In the genomic region with DNA sequence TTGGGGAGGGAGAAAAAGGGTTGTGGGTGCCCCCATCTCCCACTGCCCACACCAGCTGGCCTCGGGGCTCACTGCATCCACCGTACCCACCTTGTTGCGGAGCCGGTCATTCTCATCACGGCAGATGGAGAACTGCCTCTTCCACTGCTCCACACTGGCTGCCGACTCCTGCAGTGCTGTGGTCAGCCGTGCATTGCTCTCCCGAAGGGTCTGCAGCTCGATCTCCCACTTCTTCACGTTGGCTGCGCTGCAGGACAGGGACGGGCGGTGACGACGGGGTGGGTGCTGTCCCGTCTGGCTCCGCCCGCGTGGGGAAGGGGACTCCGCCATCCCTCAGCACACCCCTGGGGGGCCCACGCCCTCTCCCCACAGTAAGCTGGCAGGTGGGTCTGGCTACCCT, we compare ENCODE assay signal across 17 cellular contexts. TPM values are rescaled to one million over a fixed set of nuclear protein-coding genes. Genes with fewer than 3 reads are reported as not detected.
DNase-seq lines count a peak whose midpoint lies in the region; ATAC-seq and TF ChIP-seq lines count a peak whose summit lies in the region.
"Had no signal": no experiment of that assay in that cellular context is flagged by ENCODE, and none has a peak within 500 bp of the region (broad histone marks: within the 10 kb centered on the region; RNA-seq: fewer than 3 reads in every experiment).

No MANE protein-coding gene starts in this region.

- intact Hi-C loops in activated CD4-positive, alpha-beta memory T cell treated with anti-CD3 and anti-CD28 coated beads for 36 hours (cut with micrococcal nuclease), result no loop called here

- no peak for TF ChIP-seq CTCF in osteocyte (IDR thresholded peaks at IDR 0.05)
- TF ChIP-seq CTCF in type B pancreatic cell (conservative IDR thresholded peaks at IDR 0.05), result no peak

- peak; percentile 53 for ATAC-seq in stimulated activated naive CD8-positive, alpha-beta T cell treated with anti-CD3 and anti-CD28 coated beads, Interleukin-15, amount 100 ng/mL, for 72 hours
- ATAC-seq in stimulated activated naive CD8-positive, alpha-beta T cell treated with anti-CD3 and anti-CD28 coated beads, Interleukin-15, Interleukin-2, amounts not matched to agents 100 U/mL and 50 U/mL, for 24 hours, result no peak
- ATAC-seq: A549 had no signal

- no peak overlapping the region for H3K27ac Mint-ChIP-seq in activated CD4-positive, alpha-beta memory T cell treated with anti-CD3 and anti-CD28 coated beads, Interleukin-2, amount 10 ng/mL, durations not matched to agents 7 days and 5 days
- no peak overlapping the region for H3K27ac Mint-ChIP-seq in activated CD4-positive, alpha-beta memory T cell treated with anti-CD3 and anti-CD28 coated beads for 36 hours
- H3K27ac Mint-ChIP-seq in stimulated activated naive CD8-positive, alpha-beta T cell treated with anti-CD3 and anti-CD28 coated beads, Interleukin-15, amount 100 ng/mL, for 72 hours, result no peak overlapping the region
- H3K27ac Mint-ChIP-seq in osteocyte (ENCODE audit: unreplicated experiment) (no peak overlapping the region), type B pancreatic cell (no peak overlapping the region)
- H3K27ac Mint-ChIP-seq: CD14-positive monocyte; CD4-positive, alpha-beta memory T cell had no signal

- CTCF ChIA-PET in activated CD4-positive, alpha-beta memory T cell treated with anti-CD3 and anti-CD28 coated beads, Interleukin-2, amount 10 ng/mL, durations not matched to agents 7 days and 5 days (lab: Charles Lee), result no interaction called here
- CTCF ChIA-PET in activated CD4-positive, alpha-beta memory T cell treated with anti-CD3 and anti-CD28 coated beads for 36 hours (lab: Charles Lee), result interaction anchor here (0.8 kb wide), 1 partner anchor 89 kb away, joined by 4 read pairs; no protein-coding TSS in a partner anchor

- DNase-seq in activated CD4-positive, alpha-beta memory T cell treated with anti-CD3 and anti-CD28 coated beads, Interleukin-2, amount 10 ng/mL, durations not matched to agents 7 days and 5 days, result peak; percentile 9
- DNase-seq in activated CD4-positive, alpha-beta memory T cell treated with anti-CD3 and anti-CD28 coated beads for 36 hours, result no peak
- no peak for DNase-seq in stimulated activated naive CD8-positive, alpha-beta T cell treated with anti-CD3 and anti-CD28 coated beads, Interleukin-15, amount 100 ng/mL, for 72 hours
- no peak for DNase-seq in stimulated activated naive CD8-positive, alpha-beta T cell treated with anti-CD3 and anti-CD28 coated beads, Interleukin-15, Interleukin-2, amounts not matched to agents 100 U/mL and 50 U/mL, for 24 hours
- DNase-seq in osteocyte (ENCODE audit: extremely low spot score, unreplicated experiment), result peak; percentile 75
- DNase-seq in type B pancreatic cell (ENCODE audit: extremely low spot score, unreplicated experiment), result peak; percentile 60
- DNase-seq in NCI-H69 (lab: John Stamatoyannopoulos, UW), result no peak
- DNase-seq in hypothalamus (lab: John Stamatoyannopoulos, UW), result no peak
- DNase-seq: CD4-positive, alpha-beta memory T cell; DMS153; DMS79; GDM1; GOT3 had no signal

- H3K4me3 Mint-ChIP-seq in activated CD4-positive, alpha-beta memory T cell treated with anti-CD3 and anti-CD28 coated beads, Interleukin-2, amount 10 ng/mL, durations not matched to agents 7 days and 5 days, result no peak overlapping the region
- H3K4me3 Mint-ChIP-seq in activated CD4-positive, alpha-beta memory T cell treated with anti-CD3 and anti-CD28 coated beads for 36 hours, result no peak overlapping the region
- H3K4me3 Mint-ChIP-seq in stimulated activated naive CD8-positive, alpha-beta T cell treated with anti-CD3 and anti-CD28 coated beads, Interleukin-15, amount 100 ng/mL, for 72 hours, result no peak overlapping the region
- H3K4me3 Mint-ChIP-seq in osteocyte (ENCODE audit: unreplicated experiment) (no peak overlapping the region), type B pancreatic cell (no peak overlapping the region)
- H3K4me3 Mint-ChIP-seq: CD14-positive monocyte; CD4-positive, alpha-beta memory T cell had no signal

- POLR2A ChIA-PET in activated CD4-positive, alpha-beta memory T cell treated with anti-CD3 and anti-CD28 coated beads, Interleukin-2, amount 10 ng/mL, durations not matched to agents 7 days and 5 days (lab: Charles Lee), result no interaction called here
- POLR2A ChIA-PET in activated CD4-positive, alpha-beta memory T cell treated with anti-CD3 and anti-CD28 coated beads for 36 hours (lab: Charles Lee), result no interaction called here

- peaks cover 6% of the 10 kb centered on the region for H3K4me1 Mint-ChIP-seq in activated CD4-positive, alpha-beta memory T cell treated with anti-CD3 and anti-CD28 coated beads, Interleukin-2, amount 10 ng/mL, durations not matched to agents 7 days and 5 days
- peaks cover under 1% of the 10 kb centered on the region for H3K4me1 Mint-ChIP-seq in activated CD4-positive, alpha-beta memory T cell treated with anti-CD3 and anti-CD28 coated beads for 36 hours (ENCODE audit: low read depth)
- peaks cover 28% of the 10 kb centered on the region for H3K4me1 Mint-ChIP-seq in stimulated activated naive CD8-positive, alpha-beta T cell treated with anti-CD3 and anti-CD28 coated beads, Interleukin-15, amount 100 ng/mL, for 72 hours
- H3K4me1 Mint-ChIP-seq in osteocyte (ENCODE audit: unreplicated experiment) (peaks cover 8% of the 10 kb centered on the region), type B pancreatic cell (ENCODE audit: unreplicated experiment) (peaks cover 33% of the 10 kb centered on the region)

- peaks cover under 1% of the 10 kb centered on the region for H3K36me3 Mint-ChIP-seq in activated CD4-positive, alpha-beta memory T cell treated with anti-CD3 and anti-CD28 coated beads, Interleukin-2, amount 10 ng/mL, durations not matched to agents 7 days and 5 days (ENCODE audit: low read depth)
- H3K36me3 Mint-ChIP-seq in activated CD4-positive, alpha-beta memory T cell treated with anti-CD3 and anti-CD28 coated beads for 36 hours, result no peaks in the 10 kb centered on the region
- H3K36me3 Mint-ChIP-seq in osteocyte (ENCODE audit: unreplicated experiment) (no peaks in the 10 kb centered on the region), type B pancreatic cell (no peaks in the 10 kb centered on the region)
- H3K36me3 Mint-ChIP-seq: CD14-positive monocyte; CD4-positive, alpha-beta memory T cell had no signal

- H3K27me3 Mint-ChIP-seq in activated CD4-positive, alpha-beta memory T cell treated with anti-CD3 and anti-CD28 coated beads, Interleukin-2, amount 10 ng/mL, durations not matched to agents 7 days and 5 days, result no peaks in the 10 kb centered on the region
- no peaks in the 10 kb centered on the region for H3K27me3 Mint-ChIP-seq in activated CD4-positive, alpha-beta memory T cell treated with anti-CD3 and anti-CD28 coated beads for 36 hours
- H3K27me3 Mint-ChIP-seq in stimulated activated naive CD8-positive, alpha-beta T cell treated with anti-CD3 and anti-CD28 coated beads, Interleukin-15, amount 100 ng/mL, for 72 hours, result no peaks in the 10 kb centered on the region
- no peaks in the 10 kb centered on the region for H3K27me3 Mint-ChIP-seq in osteocyte (ENCODE audit: unreplicated experiment)
- no peaks in the 10 kb centered on the region for H3K27me3 Mint-ChIP-seq in type B pancreatic cell
- H3K27me3 Mint-ChIP-seq: CD4-positive, alpha-beta memory T cell had no signal

- no peaks in the 10 kb centered on the region for H3K9me3 Mint-ChIP-seq in activated CD4-positive, alpha-beta memory T cell treated with anti-CD3 and anti-CD28 coated beads, Interleukin-2, amount 10 ng/mL, durations not matched to agents 7 days and 5 days
- H3K9me3 Mint-ChIP-seq in activated CD4-positive, alpha-beta memory T cell treated with anti-CD3 and anti-CD28 coated beads for 36 hours, result no peaks in the 10 kb centered on the region
- no peaks in the 10 kb centered on the region for H3K9me3 Mint-ChIP-seq in stimulated activated naive CD8-positive, alpha-beta T cell treated with anti-CD3 and anti-CD28 coated beads, Interleukin-15, amount 100 ng/mL, for 72 hours
- no peaks in the 10 kb centered on the region for H3K9me3 Mint-ChIP-seq in osteocyte (ENCODE audit: unreplicated experiment)
- H3K9me3 Mint-ChIP-seq in type B pancreatic cell, result no peaks in the 10 kb centered on the region
- H3K9me3 Mint-ChIP-seq: CD14-positive monocyte; CD4-positive, alpha-beta memory T cell had no signal

RNA-seq across cellular contexts. Expression of a gene that starts 45.1 kb away (rescaled TPM):
- 10 to 100 TPM; 11.1 to 13.7 TPM for total RNA-seq in activated CD4-positive, alpha-beta memory T cell treated with anti-CD3 and anti-CD28 coated beads, Interleukin-2, amount 10 ng/mL, durations not matched to agents 7 days and 5 days
- 1 to 10 TPM; 4.2 to 5.3 TPM for total RNA-seq in activated CD4-positive, alpha-beta memory T cell treated with anti-CD3 and anti-CD28 coated beads for 36 hours
- total RNA-seq in osteocyte (8.9 and 9.6 TPM in 2 replicates), type B pancreatic cell (ENCODE audit: low replicate concordance) (9.0 and 10.9 TPM in 2 replicates)

RNA-seq across cellular contexts. Expression of a gene that starts 48.7 kb away (rescaled TPM):
- total RNA-seq in activated CD4-positive, alpha-beta memory T cell treated with anti-CD3 and anti-CD28 coated beads, Interleukin-2, amount 10 ng/mL, durations not matched to agents 7 days and 5 days, result not detected
- total RNA-seq in activated CD4-positive, alpha-beta memory T cell treated with anti-CD3 and anti-CD28 coated beads for 36 hours, result not detected
- not detected in 2 replicates for total RNA-seq in osteocyte
- total RNA-seq in type B pancreatic cell (ENCODE audit: low replicate concordance), result not detected in 2 replicates
- total RNA-seq: CD4-positive, alpha-beta memory T cell; Daoy; HT-29 had no signal

Comparison
In these comparisons a context has a peak if more than half of its experiments do, and no peak if none do; other contexts are left out.
1. DNase-seq: peak in activated CD4-positive, alpha-beta memory T cell treated with anti-CD3 and anti-CD28 coated beads, Interleukin-2, amount 10 ng/mL, durations not matched to agents 7 days and 5 days (single experiment), osteocyte (single experiment) and type B pancreatic cell (single experiment); none in activated CD4-positive, alpha-beta memory T cell treated with anti-CD3 and anti-CD28 coated beads for 36 hours (single experiment), stimulated activated naive CD8-positive, alpha-beta T cell treated with anti-CD3 and anti-CD28 coated beads, Interleukin-15, amount 100 ng/mL, for 72 hours (0 of 2), stimulated activated naive CD8-positive, alpha-beta T cell treated with anti-CD3 and anti-CD28 coated beads, Interleukin-15, Interleukin-2, amounts not matched to agents 100 U/mL and 50 U/mL, for 24 hours (single experiment), NCI-H69 (single experiment) and hypothalamus (0 of 51).